21 cellular contexts compared by ENCODE assay signal in genomic region chr4:1369091-1369450, GRCh38. TPM values are rescaled to one million over a fixed set of nuclear protein-coding genes. Genes with fewer than 3 reads are reported as not detected.
A peak's percentile ranks its signal among the peaks of the same experiment; 100 is the strongest.
DNase-seq lines count a peak whose midpoint lies in the region; ATAC-seq and TF ChIP-seq lines count a peak whose summit lies in the region.
"Had no signal": no experiment of that assay in that cellular context is flagged by ENCODE, and none has a peak within 500 bp of the region (broad histone marks: within the 10 kb centered on the region; RNA-seq: fewer than 3 reads in every experiment).

No MANE protein-coding gene starts in this region.

- H2BK5ac ChIP-seq in neuronal stem cell (ENCODE audit: low read length) = no peak overlapping the region

- no peak overlapping the region for H3K4me2 ChIP-seq in neuronal stem cell (ENCODE audit: insufficient read depth, low read length, poor library complexity, severe bottlenecking)
- H3K4me2 ChIP-seq: BLaER1, PC-9 had no signal

- H2BK120ac ChIP-seq in neuronal stem cell (ENCODE audit: low read depth, low read length) = no peak overlapping the region

- H3K14ac ChIP-seq in neuronal stem cell (ENCODE audit: low read length) = no peak overlapping the region

- no peaks in the 10 kb centered on the region for H3K27me3 Mint-ChIP-seq in stimulated activated memory B cell treated with anti-CD40 and anti-IgM and Interleukin-4, amounts not matched to agents 10 μg/mL and 1 μg/mL and 100 μg/mL, for 72 hours
- H3K27me3 Mint-ChIP-seq: CD8-positive, alpha-beta memory T cell; IgD-negative memory B cell had no signal

- intact Hi-C loops in Right ventricle myocardium inferior (cut with DNase I) = no loop called here
- intact Hi-C loops in left ventricle myocardium superior (cut with micrococcal nuclease) = no loop called here
- intact Hi-C loops in body of pancreas (cut with DNase I) = no loop called here

- no peak for TF ChIP-seq POLR2A in body of pancreas (IDR thresholded peaks at IDR 0.05)

- H3K23ac ChIP-seq in neuronal stem cell (ENCODE audit: low read depth, low read length, poor library complexity) = peak overlapping the region; percentile 4

- H2BK15ac ChIP-seq in neuronal stem cell (ENCODE audit: low read length) = peak overlapping the region; percentile 10

- no peak overlapping the region for H3K4me3 Mint-ChIP-seq in stimulated activated memory B cell treated with anti-CD40 and anti-IgM and Interleukin-4, amounts not matched to agents 10 μg/mL and 1 μg/mL and 100 μg/mL, for 72 hours
- H3K4me3 Mint-ChIP-seq: CD8-positive, alpha-beta memory T cell; H9; IgD-negative memory B cell had no signal

- H2AK5ac ChIP-seq in neuronal stem cell (ENCODE audit: low read depth, low read length) = no peak overlapping the region

- H3K9me3 Mint-ChIP-seq in stimulated activated memory B cell treated with anti-CD40 and anti-IgM and Interleukin-4, amounts not matched to agents 10 μg/mL and 1 μg/mL and 100 μg/mL, for 72 hours = peaks cover 2% of the 10 kb centered on the region
- H3K9me3 Mint-ChIP-seq: CD8-positive, alpha-beta memory T cell; H9; IgD-negative memory B cell had no signal

- H3K18ac ChIP-seq in neuronal stem cell (ENCODE audit: low read length) = peak overlapping the region; percentile 3

- H3K9me3 ChIP-seq in body of pancreas = no peaks in the 10 kb centered on the region
- H3K9me3 ChIP-seq in neuronal stem cell (replicated peaks in 1 of 2; ENCODE audit: control insufficient read depth in 2 of 2, insufficient read depth in 1 of 2, low read depth in 1 of 2, low read length in 2 of 2) = peaks cover 0 to 2% of the 10 kb centered on the region in 2 donors

- H4K8ac ChIP-seq in neuronal stem cell (ENCODE audit: low read depth, low read length) = no peak overlapping the region

- DNase-seq in Right ventricle myocardium inferior (ENCODE audit: missing footprints) (peak; percentile 46), left ventricle myocardium superior (no peak), body of pancreas (no peak), neuronal stem cell (ENCODE audit: low spot score) (no peak), dedifferentiated amniotic fluid mesenchymal stem cell (ENCODE audit: extremely low spot score) (no peak), middle frontal gyrus (ENCODE audit: extremely low spot score, low spot score) (no peak)
- DNase-seq: GDM1, Kasumi-1, MM.1S, NCI-H1092 treated with DMSO at 0.1 percent for 48 hours, NCI-H1694, NCI-H524, PC-9 had no signal

- H4K91ac ChIP-seq in neuronal stem cell (ENCODE audit: low read depth, low read length, poor library complexity) = no peak overlapping the region

- H3K79me1 ChIP-seq in neuronal stem cell (ENCODE audit: low read depth, low read length) = peaks cover 3% of the 10 kb centered on the region

- no peak overlapping the region for H2BK12ac ChIP-seq in neuronal stem cell (ENCODE audit: low read length)

- H3K4me1 ChIP-seq in body of pancreas = peaks cover 21% of the 10 kb centered on the region
- H3K4me1 ChIP-seq in neuronal stem cell (ENCODE audit: control insufficient read depth in 2 of 2, insufficient read depth in 1 of 2, low read depth in 1 of 2, low read length in 2 of 2) = no peaks in the 10 kb centered on the region

- 63 to 74% methylated on average over 8 to 18 of the region's 18 CpGs for WGBS in body of pancreas, 2 donors
- WGBS in neuronal stem cell (ENCODE audit: extremely low coverage in 2 of 2, insufficient read length in 2 of 2, insufficient replicate concordance in 1 of 2), 2 donors = no CpG with 5 or more reads among the region's 18 CpGs

- no peak overlapping the region for H2AFZ ChIP-seq in neuronal stem cell (ENCODE audit: low read length)
- H2AFZ ChIP-seq: PC-9 had no signal

- TF ChIP-seq CTCF in body of pancreas (IDR thresholded peaks at IDR 0.05) = no peak

- H3K27ac Mint-ChIP-seq in stimulated activated memory B cell treated with anti-CD40 and anti-IgM and Interleukin-4, amounts not matched to agents 10 μg/mL and 1 μg/mL and 100 μg/mL, for 72 hours = no peak overlapping the region

- no peak overlapping the region for H3K9ac ChIP-seq in neuronal stem cell (ENCODE audit: low read depth, low read length, poor library complexity)
- H3K9ac ChIP-seq: BLaER1 had no signal

- H3K27ac ChIP-seq in body of pancreas (peak overlapping the region in 3 of 4 donors; percentile 17 to 41 (median 38)), neuronal stem cell (replicated peaks; ENCODE audit: low read length) (no peak overlapping the region)
- H3K27ac ChIP-seq: BLaER1, PC-9 had no signal

- H3K36me3 Mint-ChIP-seq in stimulated activated memory B cell treated with anti-CD40 and anti-IgM and Interleukin-4, amounts not matched to agents 10 μg/mL and 1 μg/mL and 100 μg/mL, for 72 hours = peaks cover 59% of the 10 kb centered on the region

- H3K4me3 ChIP-seq in body of pancreas = no peak overlapping the region
- H3K4me3 ChIP-seq in neuronal stem cell (ENCODE audit: low read length in 2 of 2) = no peak overlapping the region
- H3K4me3 ChIP-seq: BLaER1, GM12878, PC-9 had no signal

- H3K27me3 ChIP-seq in body of pancreas (no peaks in the 10 kb centered on the region), neuronal stem cell (ENCODE audit: control insufficient read depth in 3 of 3, insufficient read depth in 3 of 3, low read depth in 1 of 3, low read length in 3 of 3) (no peaks in the 10 kb centered on the region)
- H3K27me3 ChIP-seq: BLaER1 had no signal

- H3K36me3 ChIP-seq in body of pancreas (replicated peaks in 1 of 2; ENCODE audit: insufficient read depth in 1 of 2, low read depth in 2 of 2) (no peaks in the 10 kb centered on the region), neuronal stem cell (replicated peaks in 1 of 2; ENCODE audit: control insufficient read depth in 2 of 2, insufficient read depth in 2 of 2, low read length in 2 of 2) (peaks cover 9 to 29% of the 10 kb centered on the region in 2 donors)

- H3K4me1 Mint-ChIP-seq in stimulated activated memory B cell treated with anti-CD40 and anti-IgM and Interleukin-4, amounts not matched to agents 10 μg/mL and 1 μg/mL and 100 μg/mL, for 72 hours = peaks cover 9% of the 10 kb centered on the region
- H3K4me1 Mint-ChIP-seq: IgD-negative memory B cell had no signal

- ATAC-seq in Right ventricle myocardium inferior = no peak
- ATAC-seq in left ventricle myocardium superior = no peak
- no peak for ATAC-seq in body of pancreas
- ATAC-seq in stimulated activated memory B cell treated with anti-CD40 and anti-IgM and Interleukin-4, amounts not matched to agents 10 μg/mL and 1 μg/mL and 100 μg/mL, for 72 hours = peak; percentile 40
- ATAC-seq in HG03175 (IDR thresholded peaks at IDR 0.05; ENCODE audit: unreplicated experiment) = no peak
- ATAC-seq: GM12878 had no signal

- no peak overlapping the region for H3K4ac ChIP-seq in neuronal stem cell (ENCODE audit: low read length)

RNA-seq across cellular contexts. Expression of gene UVSSA, which starts 22.1 kb away (rescaled TPM):
- total RNA-seq in Right ventricle myocardium inferior (6.5 TPM), left ventricle myocardium superior (5.9 TPM), body of pancreas (10 to 100 TPM; 18.2 to 26.0 TPM)
- 8.6 TPM for polyA plus RNA-seq in neuronal stem cell (2013, experiment 1 of 2)
- polyA plus RNA-seq in neuronal stem cell (2013, experiment 2 of 2) = 8.7 TPM

RNA-seq across cellular contexts. Expression of gene NKX1-1, which starts 37.2 kb away (rescaled TPM):
- total RNA-seq in Right ventricle myocardium inferior (not detected), left ventricle myocardium superior (not detected), body of pancreas (not detected)
- polyA plus RNA-seq in neuronal stem cell (2013, experiment 1 of 2) = not detected
- polyA plus RNA-seq in neuronal stem cell (2013, experiment 2 of 2) = not detected
- total RNA-seq: CD8-positive, alpha-beta memory T cell; GM12878; H9; HT1080; PC-9 had no signal
- polyA plus RNA-seq: CD8-positive, alpha-beta memory T cell; GM12878; IgD-negative memory B cell had no signal
